17 cellular contexts compared by ENCODE assay signal in genomic region chr19:40342644-40343311, GRCh38. TPM values are rescaled to one million over a fixed set of nuclear protein-coding genes. Genes with fewer than 3 reads are reported as not detected.
DNase-seq lines count a peak whose midpoint lies in the region; ATAC-seq and TF ChIP-seq lines count a peak whose summit lies in the region.
"Had no signal": no experiment of that assay in that cellular context is flagged by ENCODE, and none has a peak within 500 bp of the region (broad histone marks: within the 10 kb centered on the region; RNA-seq: fewer than 3 reads in every experiment).

No MANE protein-coding gene starts in this region.

- H2BK15ac ChIP-seq in neuronal stem cell (ENCODE audit: low read length): no peak overlapping the region

- no peak overlapping the region for H4K8ac ChIP-seq in neuronal stem cell (ENCODE audit: low read depth, low read length)

- intact Hi-C loops in heart left ventricle (cut with DNase I): loop anchor here in 1 of 10 donors (10.0 kb wide), 1 partner anchor 82 kb away; the partner anchor contains the start of gene SERTAD1
- intact Hi-C loops in Right ventricle myocardium superior (cut with DNase I): loop anchor here (10.0 kb wide), 1 partner anchor 102 kb away; the partner anchor contains the start of gene SERTAD3
- intact Hi-C loops in tibial artery (cut with DNase I; ENCODE audit: low total_unique reads): no loop called here

- H2BK12ac ChIP-seq in neuronal stem cell (ENCODE audit: low read length): no peak overlapping the region

- no peak overlapping the region for H3K9ac ChIP-seq in endodermal cell (ENCODE audit: extremely low read depth, low read length, poor library complexity, severe bottlenecking)
- H3K9ac ChIP-seq in neuronal stem cell (ENCODE audit: low read depth, low read length, poor library complexity): peak overlapping the region; percentile 30
- H3K9ac ChIP-seq: KMS-11 had no signal

- peak overlapping the region; percentile 23 for H3K27ac Mint-ChIP-seq in endodermal cell
- H3K27ac Mint-ChIP-seq: activated T-helper 2 cell treated with anti-CD3 and anti-CD28 coated beads, Interferon-gamma antibody, Interleukin-2, Interleukin-4, amounts not matched to agents 10 μg/mL and 5 μg/mL and 100 μg/mL, durations not matched to agents 14 hours and 24 hours and 36 hours had no signal

- H3K18ac ChIP-seq in neuronal stem cell (ENCODE audit: low read length): no peak overlapping the region

- H3K4me1 Mint-ChIP-seq in endodermal cell: peaks cover 4% of the 10 kb centered on the region

- no peak overlapping the region for H3K23ac ChIP-seq in neuronal stem cell (ENCODE audit: low read depth, low read length, poor library complexity)

- H2AFZ ChIP-seq in neuronal stem cell (ENCODE audit: low read length): no peak overlapping the region

- H3K36me3 ChIP-seq in heart left ventricle (peaks cover 0 to 20% (median 14%) of the 10 kb centered on the region in 9 donors), endodermal cell (ENCODE audit: control insufficient read depth, insufficient read depth, low read length) (peaks cover 14% of the 10 kb centered on the region), neuronal stem cell (replicated peaks in 1 of 2; ENCODE audit: control insufficient read depth in 2 of 2, insufficient read depth in 2 of 2, low read length in 2 of 2) (peaks cover 0 to 36% of the 10 kb centered on the region in 2 donors), tibial artery (peaks cover 0 to 11% (median 0%) of the 10 kb centered on the region in 3 donors)

- H3K27me3 Mint-ChIP-seq in endodermal cell (ENCODE audit: insufficient read depth): no peaks in the 10 kb centered on the region
- H3K27me3 Mint-ChIP-seq: activated CD4-positive, alpha-beta memory T cell treated with anti-CD3 and anti-CD28 coated beads, Interleukin-2, amount 10 ng/mL, durations not matched to agents 7 days and 5 days; CD4-positive, CD25-positive, alpha-beta regulatory T cell had no signal

- no peak overlapping the region for H3K14ac ChIP-seq in neuronal stem cell (ENCODE audit: low read length)

- H3K9me3 ChIP-seq in heart left ventricle (no peaks in the 10 kb centered on the region), endodermal cell (ENCODE audit: control insufficient read depth, low read length) (no peaks in the 10 kb centered on the region), neuronal stem cell (replicated peaks in 1 of 2; ENCODE audit: control insufficient read depth in 2 of 2, insufficient read depth in 1 of 2, low read depth in 1 of 2, low read length in 2 of 2) (no peaks in the 10 kb centered on the region), tibial artery (no peaks in the 10 kb centered on the region)

- DNase-seq in heart left ventricle (no peak), Right ventricle myocardium superior (no peak), endodermal cell (no peak), neuronal stem cell (ENCODE audit: low spot score) (no peak), tibial artery (no peak), activated T-cell treated with anti-CD3 and anti-CD28 coated beads for 4 hours (no peak)
- no peak for DNase-seq in stimulated activated CD4-positive, alpha-beta T cell treated with anti-CD3 and anti-CD28 coated beads, Interleukin-4, amount 100 ng/mL, for 24 hours
- DNase-seq: activated CD4-positive, alpha-beta memory T cell treated with anti-CD3 and anti-CD28 coated beads, Interleukin-2, amount 10 ng/mL, durations not matched to agents 7 days and 5 days; CD4-positive, CD25-positive, alpha-beta regulatory T cell; NCI-H1105 treated with DMSO at 0.1 percent for 48 hours; NCI-H2171; RPMI8226; stimulated activated naive CD8-positive, alpha-beta T cell treated with anti-CD3 and anti-CD28 coated beads, Interleukin-15, Interleukin-2, amounts not matched to agents 100 U/mL and 50 U/mL, for 24 hours; WERI-Rb-1 had no signal

- peaks cover 19% of the 10 kb centered on the region for H3K36me3 Mint-ChIP-seq in endodermal cell (ENCODE audit: low read depth)

- H4K91ac ChIP-seq in neuronal stem cell (ENCODE audit: low read depth, low read length, poor library complexity): no peak overlapping the region

- peaks cover 0 to 53% (median 28%) of the 10 kb centered on the region in 12 donors for H3K4me1 ChIP-seq in heart left ventricle
- H3K4me1 ChIP-seq in endodermal cell (ENCODE audit: control insufficient read depth, insufficient read depth, low read length): no peaks in the 10 kb centered on the region
- no peaks in the 10 kb centered on the region for H3K4me1 ChIP-seq in neuronal stem cell (ENCODE audit: control insufficient read depth in 2 of 2, insufficient read depth in 1 of 2, low read depth in 1 of 2, low read length in 2 of 2)
- H3K4me1 ChIP-seq in tibial artery: peaks cover 0 to 57% (median 28%) of the 10 kb centered on the region in 4 donors

- no peak overlapping the region for H3K4me2 ChIP-seq in neuronal stem cell (ENCODE audit: insufficient read depth, low read length, poor library complexity, severe bottlenecking)
- H3K4me2 ChIP-seq: KMS-11 had no signal

- H3K27me3 ChIP-seq in heart left ventricle (no peaks in the 10 kb centered on the region), endodermal cell (ENCODE audit: control insufficient read depth, insufficient read depth, low read length, poor library complexity, severe bottlenecking) (no peaks in the 10 kb centered on the region), neuronal stem cell (ENCODE audit: control insufficient read depth in 3 of 3, insufficient read depth in 3 of 3, low read depth in 1 of 3, low read length in 3 of 3) (no peaks in the 10 kb centered on the region), tibial artery (no peaks in the 10 kb centered on the region)

- H3K4me3 Mint-ChIP-seq in endodermal cell: no peak overlapping the region
- H3K4me3 Mint-ChIP-seq: activated CD4-positive, alpha-beta memory T cell treated with anti-CD3 and anti-CD28 coated beads, Interleukin-2, amount 10 ng/mL, durations not matched to agents 7 days and 5 days had no signal

- no peak for TF ChIP-seq POLR2A in heart left ventricle (IDR thresholded peaks at IDR 0.05)

- peaks cover 2% of the 10 kb centered on the region for H3K79me1 ChIP-seq in neuronal stem cell (ENCODE audit: low read depth, low read length)

- H2BK5ac ChIP-seq in neuronal stem cell (ENCODE audit: low read length): no peak overlapping the region

- no peak overlapping the region for H3K4ac ChIP-seq in neuronal stem cell (ENCODE audit: low read length)

- no peak overlapping the region for H3K4me3 ChIP-seq in heart left ventricle
- H3K4me3 ChIP-seq in endodermal cell (ENCODE audit: low read length): no peak overlapping the region
- H3K4me3 ChIP-seq in neuronal stem cell (ENCODE audit: low read length in 2 of 2): no peak overlapping the region
- H3K4me3 ChIP-seq in tibial artery: no peak overlapping the region

- TF ChIP-seq CTCF in heart left ventricle (IDR thresholded peaks at IDR 0.05) (no peak), endodermal cell (conservative IDR thresholded peaks at IDR 0.05) (no peak), tibial artery (IDR thresholded peaks at IDR 0.05) (no peak)

- no peak overlapping the region for H2BK120ac ChIP-seq in neuronal stem cell (ENCODE audit: low read depth, low read length)

- WGBS in heart left ventricle, 4 donors: 70 to 78% (median 75%) methylated on average over 11 of the region's 11 CpGs
- WGBS in endodermal cell (ENCODE audit: insufficient coverage in 1 of 2, insufficient read length in 1 of 2), 2 experiments: 89 to 95% methylated on average over 4 to 10 of the region's 11 CpGs
- no CpG with 5 or more reads among the region's 11 CpGs for WGBS in neuronal stem cell (ENCODE audit: extremely low coverage in 2 of 2, insufficient read length in 2 of 2, insufficient replicate concordance in 1 of 2), 2 donors

- H2AK5ac ChIP-seq in neuronal stem cell (ENCODE audit: low read depth, low read length): no peak overlapping the region

- H3K27ac ChIP-seq in heart left ventricle (peak overlapping the region; percentile 52 to 94 (median 86)), endodermal cell (ENCODE audit: low read depth, low read length) (no peak overlapping the region), neuronal stem cell (replicated peaks; ENCODE audit: low read length) (no peak overlapping the region), tibial artery (peak overlapping the region; percentile 85 to 90)
- H3K27ac ChIP-seq: KMS-11, WERI-Rb-1 had no signal

- H3K9me3 Mint-ChIP-seq in endodermal cell: no peaks in the 10 kb centered on the region
- H3K9me3 Mint-ChIP-seq: activated CD4-positive, alpha-beta memory T cell treated with anti-CD3 and anti-CD28 coated beads, Interleukin-2, amount 10 ng/mL, durations not matched to agents 7 days and 5 days; activated T-helper 2 cell treated with anti-CD3 and anti-CD28 coated beads, Interferon-gamma antibody, Interleukin-2, Interleukin-4, amounts not matched to agents 10 μg/mL and 5 μg/mL and 100 μg/mL, durations not matched to agents 14 hours and 24 hours and 36 hours; CD4-positive, CD25-positive, alpha-beta regulatory T cell had no signal

- no peak for ATAC-seq in heart left ventricle
- ATAC-seq in Right ventricle myocardium superior (ENCODE audit: poor library complexity): no peak
- ATAC-seq in GM21619 (IDR thresholded peaks at IDR 0.05; ENCODE audit: unreplicated experiment): no peak
- ATAC-seq: stimulated activated naive CD8-positive, alpha-beta T cell treated with anti-CD3 and anti-CD28 coated beads, Interleukin-15, Interleukin-2, amounts not matched to agents 100 U/mL and 50 U/mL, for 24 hours had no signal

RNA-seq across cellular contexts. Expression of gene C19orf47, which starts 5.4 kb away (rescaled TPM):
- total RNA-seq in heart left ventricle (100 to 1,000 TPM in 8 of 9 donors, 10 to 100 TPM in 1; 99.1 to 230 (median 148) TPM), Right ventricle myocardium superior (209 TPM), endodermal cell (10 to 100 TPM; 15.6 to 18.1 TPM)
- polyA plus RNA-seq in heart left ventricle: 100 to 1,000 TPM; 226 to 314 TPM
- 13.5 TPM for polyA plus RNA-seq in endodermal cell (2013, experiment 1 of 2)
- 12.8 TPM for polyA plus RNA-seq in endodermal cell (2013, experiment 2 of 2)
- 12.3 TPM for polyA plus RNA-seq in neuronal stem cell (2013, experiment 1 of 2)
- polyA plus RNA-seq in neuronal stem cell (2013, experiment 2 of 2): 12.6 TPM

RNA-seq across cellular contexts. Expression of gene PLD3, which starts 5.7 kb away (rescaled TPM):
- total RNA-seq in heart left ventricle: 100 to 1,000 TPM; 138 to 375 (median 183) TPM
- 100 to 1,000 TPM; 109 to 146 TPM for polyA plus RNA-seq in heart left ventricle
- total RNA-seq in Right ventricle myocardium superior: 159 TPM
- 100 to 1,000 TPM; 177 to 240 TPM for total RNA-seq in endodermal cell
- 271 TPM for polyA plus RNA-seq in endodermal cell (2013, experiment 1 of 2)
- polyA plus RNA-seq in endodermal cell (2013, experiment 2 of 2): 260 TPM
- polyA plus RNA-seq in neuronal stem cell (2013, experiment 1 of 2): 175 TPM
- 166 TPM for polyA plus RNA-seq in neuronal stem cell (2013, experiment 2 of 2)

RNA-seq across cellular contexts. Expression of gene HIPK4, which starts 47.2 kb away (rescaled TPM):
- total RNA-seq in heart left ventricle (under 1 TPM in 3 of 9 donors, not detected in 6; 0.07 to 0.14 (median 0.12) TPM), Right ventricle myocardium superior (not detected), endodermal cell (under 1 TPM in 1 of 2 donors, not detected in 1; 0.31 TPM)
- polyA plus RNA-seq in heart left ventricle: under 1 TPM; 0.08 to 0.12 TPM
- 0.14 TPM for polyA plus RNA-seq in endodermal cell (2013, experiment 1 of 2)
- polyA plus RNA-seq in endodermal cell (2013, experiment 2 of 2): 0.29 TPM
- 0.29 TPM for polyA plus RNA-seq in neuronal stem cell (2013, experiment 1 of 2)
- 0.28 TPM for polyA plus RNA-seq in neuronal stem cell (2013, experiment 2 of 2)
- total RNA-seq: CD4-positive, CD25-positive, alpha-beta regulatory T cell had no signal
- polyA plus RNA-seq: CD4-positive, CD25-positive, alpha-beta regulatory T cell had no signal

RNA-seq across cellular contexts. Expression of gene AKT2, which starts 57.6 kb away (rescaled TPM):
- total RNA-seq in heart left ventricle: 100 to 1,000 TPM in 7 of 9 donors, 10 to 100 TPM in 2; 81.8 to 132 (median 113) TPM
- polyA plus RNA-seq in heart left ventricle: 10 to 100 TPM; 71.0 to 91.0 TPM
- 126 TPM for total RNA-seq in Right ventricle myocardium superior
- 100 to 1,000 TPM; 190 to 208 TPM for total RNA-seq in endodermal cell
- 107 TPM for polyA plus RNA-seq in endodermal cell (2013, experiment 1 of 2)
- polyA plus RNA-seq in endodermal cell (2013, experiment 2 of 2): 99.8 TPM
- 104 TPM for polyA plus RNA-seq in neuronal stem cell (2013, experiment 1 of 2)
- polyA plus RNA-seq in neuronal stem cell (2013, experiment 2 of 2): 107 TPM

Comparison
In these comparisons a context has a peak if more than half of its experiments do, and no peak if none do; other contexts are left out.
1. H3K27ac ChIP-seq: peak in heart left ventricle (12 of 12) and tibial artery (2 of 2); none in endodermal cell (single experiment) and neuronal stem cell (single experiment).
2. RNA of gene C19orf47, which starts 5.4 kb away (total RNA-seq): 209 TPM in Right ventricle myocardium superior (single experiment) and 99.1 to 230 TPM in heart left ventricle; 15.6 to 18.1 TPM in endodermal cell; every median in the first group is over 4 times any median in the second.